Comparison of ENCODE assay signal across 13 cellular contexts in the genomic region with DNA sequence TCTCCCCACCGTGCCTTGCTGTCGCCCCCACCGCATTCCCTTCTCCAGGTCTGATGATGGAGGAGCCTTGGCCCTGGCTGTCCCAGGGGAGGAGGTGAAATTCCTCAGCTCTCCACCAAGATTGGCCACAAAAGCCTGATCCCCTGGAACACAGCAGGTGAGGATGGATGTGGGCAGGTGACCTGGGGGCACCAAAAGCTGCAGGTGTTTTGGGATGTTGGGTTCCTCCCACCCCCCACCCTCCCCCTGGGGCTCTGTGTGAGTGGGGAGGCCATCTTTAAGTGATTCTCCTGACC. TPM values are rescaled to one million over a fixed set of nuclear protein-coding genes. Genes with fewer than 3 reads are reported as not detected.
DNase-seq lines count a peak whose midpoint lies in the region; ATAC-seq and TF ChIP-seq lines count a peak whose summit lies in the region.
"Had no signal": no experiment of that assay in that cellular context is flagged by ENCODE, and none has a peak within 500 bp of the region (broad histone marks: within the 10 kb centered on the region; RNA-seq: fewer than 3 reads in every experiment).

No MANE protein-coding gene starts in this region.

- H3K9me3 Mint-ChIP-seq in HFFc6, result no peaks in the 10 kb centered on the region
- H3K9me3 Mint-ChIP-seq: activated naive CD4-positive, alpha-beta T cell treated with anti-CD3 and anti-CD28 coated beads, Interleukin-2, amount 50 U/mL, for 72 hours; CD8-positive, alpha-beta memory T cell had no signal

- 53 to 56% methylated on average over 3 of the region's 3 CpGs for WGBS in sigmoid colon, 2 donors

- peak; percentile 16; the same call in 1 of the 2 replicates for TF ChIP-seq CTCF in HFFc6 (IDR thresholded peaks at IDR 0.05)
- TF ChIP-seq CTCF in sigmoid colon (IDR thresholded peaks at IDR 0.05), result no peak

- H3K4me1 ChIP-seq in sigmoid colon, result peaks cover 0 to 19% (median 13%) of the 10 kb centered on the region in 4 donors

- peaks cover 3% of the 10 kb centered on the region for H3K27me3 Mint-ChIP-seq in HFFc6 (ENCODE audit: insufficient read depth)
- H3K27me3 Mint-ChIP-seq: CD8-positive, alpha-beta memory T cell had no signal

- no peak overlapping the region for H3K27ac Mint-ChIP-seq in HFFc6

- H3K9me3 ChIP-seq in sigmoid colon, result no peaks in the 10 kb centered on the region
- H3K9me3 ChIP-seq: pancreas had no signal

- no peak overlapping the region for H3K4me3 Mint-ChIP-seq in HFFc6
- H3K4me3 Mint-ChIP-seq: CD8-positive, alpha-beta memory T cell had no signal

- no peaks in the 10 kb centered on the region for H3K27me3 ChIP-seq in sigmoid colon
- H3K27me3 ChIP-seq: pancreas had no signal

- peaks cover 16% of the 10 kb centered on the region for H3K4me1 Mint-ChIP-seq in HFFc6 (ENCODE audit: low read depth)

- no peak for TF ChIP-seq EP300 in sigmoid colon (IDR thresholded peaks at IDR 0.05)

- intact Hi-C loops in sigmoid colon (cut with DNase I), result no loop called here

- DNase-seq in HFFc6, result no peak
- DNase-seq in sigmoid colon, result no peak
- DNase-seq in activated CD4-positive, alpha-beta T cell treated with anti-CD3 and anti-CD28 coated beads, Interleukin-2, amount 50 U/mL, for 4 hours, result no peak
- DNase-seq in foreskin melanocyte, result no peak
- no peak for DNase-seq in effector CD8-positive, alpha-beta T cell (lab: John Stamatoyannopoulos, UW)
- DNase-seq: CD8-positive, alpha-beta memory T cell; left ventricle myocardium superior; NCI-H1105 treated with DMSO at 0.1 percent for 48 hours; NCI-H510A treated with DMSO at 0.1 percent for 48 hours; T1000 had no signal

- peaks cover 9% of the 10 kb centered on the region for H3K36me3 Mint-ChIP-seq in HFFc6 (ENCODE audit: low read depth)

- H3K4me3 ChIP-seq in sigmoid colon, result no peak overlapping the region
- H3K4me3 ChIP-seq: pancreas had no signal

- H3K27ac ChIP-seq in sigmoid colon, result peak overlapping the region; percentile 8 to 65 (median 46)
- H3K27ac ChIP-seq: pancreas had no signal

- H3K36me3 ChIP-seq in sigmoid colon, result peaks cover 4 to 19% (median 10%) of the 10 kb centered on the region in 4 donors

- peak; percentile 1 for ATAC-seq in esophagus mucosa

- TF ChIP-seq POLR2A in sigmoid colon (IDR thresholded peaks at IDR 0.05), result no peak

RNA-seq across cellular contexts. Expression of a gene that starts 0.6 kb away (rescaled TPM):
- 10 to 100 TPM; 74.3 to 92.5 (median 91.6) TPM for total RNA-seq in HFFc6 (2021; fragmentation: NEBNext Ultra II Directional; extraction: Animal tissue kit (Norgen Biotek cat#: 25700))
- total RNA-seq in esophagus mucosa, result 68.3 TPM
- 100 to 1,000 TPM in 3 of 4 donors, 10 to 100 TPM in 1; 82.8 to 140 (median 128) TPM for total RNA-seq in sigmoid colon
- polyA plus RNA-seq in sigmoid colon, result 10 to 100 TPM; 51.7 to 61.5 (median 58.7) TPM

RNA-seq across cellular contexts. Expression of a gene that starts 11.3 kb away (rescaled TPM):
- total RNA-seq in HFFc6 (2021; fragmentation: NEBNext Ultra II Directional; extraction: Animal tissue kit (Norgen Biotek cat#: 25700)), result 10 to 100 TPM; 17.7 to 29.6 (median 26.9) TPM
- total RNA-seq in esophagus mucosa (32.8 TPM), sigmoid colon (10 to 100 TPM; 10.7 to 28.2 (median 12.5) TPM)
- polyA plus RNA-seq in sigmoid colon, result 10 to 100 TPM; 33.1 to 41.4 (median 41.3) TPM

RNA-seq across cellular contexts. Expression of a gene that starts 22.1 kb away (rescaled TPM):
- total RNA-seq in HFFc6 (2021; fragmentation: NEBNext Ultra II Directional; extraction: Animal tissue kit (Norgen Biotek cat#: 25700)), result 1,000 to 10,000 TPM; 5,326 to 7,192 (median 6,673) TPM
- total RNA-seq in esophagus mucosa (55.5 TPM), sigmoid colon (1,000 to 10,000 TPM in 3 of 4 donors, 100 to 1,000 TPM in 1; 911 to 2,925 (median 2,030) TPM)
- polyA plus RNA-seq in sigmoid colon, result 100 to 1,000 TPM; 373 to 487 (median 439) TPM

RNA-seq across cellular contexts. Expression of a gene that starts 39.0 kb away (rescaled TPM):
- total RNA-seq in HFFc6 (2021; fragmentation: NEBNext Ultra II Directional; extraction: Animal tissue kit (Norgen Biotek cat#: 25700)), result 10 to 100 TPM; 15.3 to 24.5 (median 18.4) TPM
- total RNA-seq in esophagus mucosa (2.5 TPM), sigmoid colon (10 to 100 TPM in 2 of 4 donors, 1 to 10 TPM in 2; 7.5 to 12.8 (median 9.6) TPM)
- polyA plus RNA-seq in sigmoid colon, result 10 to 100 TPM; 30.2 to 51.1 (median 48.6) TPM

RNA-seq across cellular contexts. Expression of a gene that starts 58.0 kb away (rescaled TPM):
- 10 to 100 TPM; 15.9 to 26.3 (median 23.0) TPM for total RNA-seq in HFFc6 (2021; fragmentation: NEBNext Ultra II Directional; extraction: Animal tissue kit (Norgen Biotek cat#: 25700))
- 40.2 TPM for total RNA-seq in esophagus mucosa
- total RNA-seq in sigmoid colon, result 1 to 10 TPM; 1.4 to 6.9 (median 4.7) TPM
- polyA plus RNA-seq in sigmoid colon, result 10 to 100 TPM; 35.4 to 71.2 (median 58.5) TPM

Comparison
In these comparisons a context has a peak if more than half of its experiments do, and no peak if none do; other contexts are left out.
1. RNA of a gene that starts 22.1 kb away (total RNA-seq): 5,326 to 7,192 TPM in HFFc6 and 911 to 2,925 TPM in sigmoid colon; 55.5 TPM in esophagus mucosa (single experiment); every median in the first group is over 10 times any median in the second.